Comparison of ENCODE assay signal across 21 cellular contexts in the genomic region with DNA sequence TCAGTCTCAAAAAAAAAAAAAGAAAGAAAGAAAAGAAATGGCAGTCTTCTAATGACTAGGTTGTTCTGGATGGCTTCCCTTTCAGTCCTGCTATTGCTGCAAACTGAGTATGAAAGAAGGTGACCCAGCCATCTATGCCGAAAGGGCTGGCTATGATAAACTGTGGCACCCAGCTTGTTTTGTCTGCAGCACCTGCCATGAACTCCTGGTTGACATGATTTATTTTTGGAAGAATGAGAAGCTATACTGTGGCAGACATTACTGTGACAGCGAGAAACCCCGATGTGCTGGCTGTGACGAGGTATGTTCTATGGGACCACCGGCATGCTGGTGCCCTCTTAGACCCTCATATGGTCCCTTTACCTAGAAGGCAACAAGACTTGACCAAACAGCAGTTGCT. TPM values are rescaled to one million over a fixed set of nuclear protein-coding genes. Genes with fewer than 3 reads are reported as not detected.
DNase-seq lines count a peak whose midpoint lies in the region; ATAC-seq and TF ChIP-seq lines count a peak whose summit lies in the region.
"Had no signal": no experiment of that assay in that cellular context is flagged by ENCODE, and none has a peak within 500 bp of the region (broad histone marks: within the 10 kb centered on the region; RNA-seq: fewer than 3 reads in every experiment).

No MANE protein-coding gene starts in this region.

- intact Hi-C loops in Right ventricle myocardium superior (cut with DNase I), result no loop called here
- intact Hi-C loops in Right ventricle myocardium inferior (cut with DNase I), result no loop called here
- intact Hi-C loops in CD4-positive, alpha-beta memory T cell (cut with micrococcal nuclease), result loop anchor here (2.0 kb wide), 1 partner anchor 15 kb away; no protein-coding TSS in a partner anchor
- intact Hi-C loops in sigmoid colon (cut with DNase I), result loop anchor here (10.0 kb wide), 1 partner anchor 423 kb away; the partner anchor contains the start of gene MET
- intact Hi-C loops in PC-3 (cut with micrococcal nuclease), result no loop called here

- H3K9me3 ChIP-seq in CD4-positive, alpha-beta memory T cell (ENCODE audit: control insufficient read depth in 1 of 2, low read length in 2 of 2), result no peaks in the 10 kb centered on the region
- no peaks in the 10 kb centered on the region for H3K9me3 ChIP-seq in sigmoid colon
- no peaks in the 10 kb centered on the region for H3K9me3 ChIP-seq in PC-3 (ENCODE audit: low read length)
- H3K9me3 ChIP-seq: A549; BLaER1 treated with 17β-estradiol and CSF1 and Interleukin-3, amounts not matched to agents 10 nM and 100 nM had no signal

- TF ChIP-seq CTCF in sigmoid colon (IDR thresholded peaks at IDR 0.05), result no peak
- no peak for TF ChIP-seq CTCF in PC-3 (conservative IDR thresholded peaks at IDR 0.05; ENCODE audit: low read depth, low read length)

- H3K27me3 ChIP-seq in CD4-positive, alpha-beta memory T cell (ENCODE audit: insufficient read depth, low read length), result no peaks in the 10 kb centered on the region
- H3K27me3 ChIP-seq in sigmoid colon (no peaks in the 10 kb centered on the region), PC-3 (ENCODE audit: low read length) (no peaks in the 10 kb centered on the region)
- H3K27me3 ChIP-seq: BLaER1 treated with 17β-estradiol and CSF1 and Interleukin-3, amounts not matched to agents 10 nM and 100 nM had no signal

- no peaks in the 10 kb centered on the region for H4K20me1 ChIP-seq in PC-3 (ENCODE audit: low read length)
- H4K20me1 ChIP-seq: BLaER1 treated with 17β-estradiol and CSF1 and Interleukin-3, amounts not matched to agents 10 nM and 100 nM had no signal

- no peak overlapping the region for H2AFZ ChIP-seq in PC-3 (ENCODE audit: low read length)

- peaks cover 17 to 25% (median 20%) of the 10 kb centered on the region in 4 donors for H3K4me1 Mint-ChIP-seq in CD4-positive, alpha-beta memory T cell
- H3K4me1 Mint-ChIP-seq in effector memory CD8-positive, alpha-beta T cell (ENCODE audit: low read depth in 2 of 2), result peaks cover 6 to 20% of the 10 kb centered on the region in 2 donors

- POLR2A ChIA-PET in CD4-positive, alpha-beta memory T cell (lab: Charles Lee; ENCODE audit: partially characterized antibody), result interaction anchor here (1.8 kb wide), 1 partner anchor 41 kb away, joined by 4 read pairs; the partner anchor contains the start of gene TES
- POLR2A ChIA-PET in PC-3 (lab: Charles Lee; ENCODE audit: unreplicated experiment), result interaction anchor here (0.6 to 0.7 kb wide), 2 partner anchors 22 to 326 kb away, joined by 4 read pairs; no protein-coding TSS in a partner anchor

- H3K27ac Mint-ChIP-seq in CD4-positive, alpha-beta memory T cell, result peak overlapping the region in 4 of 7 donors; percentile 19 to 82 (median 68)
- peak overlapping the region; percentile 47 to 86 for H3K27ac Mint-ChIP-seq in effector memory CD8-positive, alpha-beta T cell

- ATAC-seq in Right ventricle myocardium superior (ENCODE audit: poor library complexity) (peak; percentile 15), Right ventricle myocardium inferior (no peak), PC-3 (no peak), GM21723 (IDR thresholded peaks at IDR 0.05; ENCODE audit: unreplicated experiment) (no peak)
- no peak for ATAC-seq in effector memory CD8-positive, alpha-beta T cell (replicated peaks)
- ATAC-seq: A549, HCT116 had no signal

- no peak overlapping the region for H3K4me3 Mint-ChIP-seq in CD4-positive, alpha-beta memory T cell
- H3K4me3 Mint-ChIP-seq in effector memory CD8-positive, alpha-beta T cell, result no peak overlapping the region
- H3K4me3 Mint-ChIP-seq: CD8-positive, alpha-beta memory T cell; IgD-negative memory B cell had no signal

- peaks cover 43 to 76% of the 10 kb centered on the region in 2 donors for H3K36me3 Mint-ChIP-seq in CD4-positive, alpha-beta memory T cell
- H3K36me3 Mint-ChIP-seq in effector memory CD8-positive, alpha-beta T cell (ENCODE audit: insufficient read depth), result peaks cover 54% of the 10 kb centered on the region

- H3K36me3 ChIP-seq in CD4-positive, alpha-beta memory T cell (ENCODE audit: insufficient read depth, low read length), result peaks cover 57% of the 10 kb centered on the region
- H3K36me3 ChIP-seq in sigmoid colon, result peaks cover 0 to 44% (median 0%) of the 10 kb centered on the region in 4 donors
- peaks cover 62% of the 10 kb centered on the region for H3K36me3 ChIP-seq in PC-3 (ENCODE audit: low read depth, low read length)
- H3K36me3 ChIP-seq: BLaER1 treated with 17β-estradiol and CSF1 and Interleukin-3, amounts not matched to agents 10 nM and 100 nM had no signal

- no peak for TF ChIP-seq EP300 in sigmoid colon (IDR thresholded peaks at IDR 0.05)

- no peak overlapping the region for H3K4me2 ChIP-seq in PC-3 (ENCODE audit: low read length)
- H3K4me2 ChIP-seq: A549; BLaER1 treated with 17β-estradiol and CSF1 and Interleukin-3, amounts not matched to agents 10 nM and 100 nM had no signal

- H3K4me3 ChIP-seq in CD4-positive, alpha-beta memory T cell (ENCODE audit: low read length in 2 of 2), result no peak overlapping the region
- no peak overlapping the region for H3K4me3 ChIP-seq in sigmoid colon
- no peak overlapping the region for H3K4me3 ChIP-seq in PC-3 (ENCODE audit: low read length)
- H3K4me3 ChIP-seq: A549; BLaER1 treated with 17β-estradiol and CSF1 and Interleukin-3, amounts not matched to agents 10 nM and 100 nM had no signal

- DNase-seq in Right ventricle myocardium superior (no peak), Right ventricle myocardium inferior (ENCODE audit: missing footprints) (no peak), sigmoid colon (no peak), PC-3 (no peak)
- no peak for DNase-seq in CD4-positive, alpha-beta memory T cell
- no peak for DNase-seq in effector memory CD8-positive, alpha-beta T cell
- DNase-seq: Calu3; CD8-positive, alpha-beta memory T cell; DMS153; MV-4-11; NCI-H1105 treated with DMSO at 0.1 percent for 48 hours; NCI-H2029 treated with DMSO at 0.1 percent for 48 hours; NCI-H226; NCI-H524 had no signal

- BruUV-seq in PC-3 (replicated peaks; lab: Mats Ljungman, UMichigan), result no TSS peak

- H3K79me2 ChIP-seq in PC-3 (ENCODE audit: low read length), result peaks cover 12% of the 10 kb centered on the region

- H3K27me3 Mint-ChIP-seq in CD4-positive, alpha-beta memory T cell, result no peaks in the 10 kb centered on the region
- no peaks in the 10 kb centered on the region for H3K27me3 Mint-ChIP-seq in effector memory CD8-positive, alpha-beta T cell
- H3K27me3 Mint-ChIP-seq: CD8-positive, alpha-beta memory T cell; IgD-negative memory B cell had no signal

- no peak overlapping the region for H3K9ac ChIP-seq in PC-3 (ENCODE audit: low read length)
- H3K9ac ChIP-seq: BLaER1 treated with 17β-estradiol and CSF1 and Interleukin-3, amounts not matched to agents 10 nM and 100 nM had no signal

- CTCF ChIA-PET in CD4-positive, alpha-beta memory T cell (lab: Charles Lee; ENCODE audit: partially characterized antibody), result interaction anchor here (0.7 to 2.3 kb wide), 5 partner anchors 8 to 275 kb away, joined by 4 to 12 read pairs (median 7); no protein-coding TSS in a partner anchor
- CTCF ChIA-PET in PC-3 (lab: Charles Lee), result interaction anchor here (0.7 kb wide), 1 partner anchor 380 kb away, joined by 3 read pairs; no protein-coding TSS in a partner anchor

- no peaks in the 10 kb centered on the region for H3K9me2 ChIP-seq in PC-3 (replicated peaks; ENCODE audit: low read length)

- 95 to 96% methylated on average over 5 of the region's 5 CpGs for WGBS in sigmoid colon, 2 donors

- no peaks in the 10 kb centered on the region for H3K9me3 Mint-ChIP-seq in CD4-positive, alpha-beta memory T cell
- no peaks in the 10 kb centered on the region for H3K9me3 Mint-ChIP-seq in effector memory CD8-positive, alpha-beta T cell
- H3K9me3 Mint-ChIP-seq: CD8-positive, alpha-beta memory T cell; IgD-negative memory B cell had no signal

- no peaks in the 10 kb centered on the region for H3K4me1 ChIP-seq in CD4-positive, alpha-beta memory T cell (ENCODE audit: insufficient read depth, low read length)
- H3K4me1 ChIP-seq in sigmoid colon (peaks cover 0 to 35% (median 11%) of the 10 kb centered on the region in 4 donors), PC-3 (ENCODE audit: insufficient read depth, low read length) (no peaks in the 10 kb centered on the region)
- H3K4me1 ChIP-seq: BLaER1 treated with 17β-estradiol and CSF1 and Interleukin-3, amounts not matched to agents 10 nM and 100 nM had no signal

- H3F3A ChIP-seq in PC-3 (ENCODE audit: low read length, unreplicated experiment), result no peaks in the 10 kb centered on the region

- no peak for TF ChIP-seq POLR2A in sigmoid colon (IDR thresholded peaks at IDR 0.05)

- H3K27ac ChIP-seq in CD4-positive, alpha-beta memory T cell (ENCODE audit: low read depth, low read length), result no peak overlapping the region
- H3K27ac ChIP-seq in sigmoid colon, result peak overlapping the region in 3 of 4 donors; percentile 51 to 69 (median 60)
- H3K27ac ChIP-seq in PC-3 (ENCODE audit: low read length), result no peak overlapping the region
- H3K27ac ChIP-seq: A549; BLaER1 treated with 17β-estradiol and CSF1 and Interleukin-3, amounts not matched to agents 10 nM and 100 nM had no signal

RNA-seq across cellular contexts. Expression of gene TES, which starts 41.3 kb away (rescaled TPM):
- total RNA-seq in Right ventricle myocardium superior (19.0 TPM), Right ventricle myocardium inferior (21.2 TPM), sigmoid colon (100 to 1,000 TPM; 289 to 514 (median 341) TPM), PC-3 (2014; rRNA removed) (120 and 128 TPM in 2 replicates)
- 100 to 1,000 TPM; 109 to 125 TPM for total RNA-seq in CD4-positive, alpha-beta memory T cell
- 100 to 1,000 TPM; 183 to 248 TPM for polyA plus RNA-seq in CD4-positive, alpha-beta memory T cell
- 10 to 100 TPM; 53.5 to 80.7 (median 64.3) TPM for polyA plus RNA-seq in sigmoid colon
- total RNA-seq: G401, OCI-LY7 had no signal

Comparison
In these comparisons a context has a peak if more than half of its experiments do, and no peak if none do; other contexts are left out.
1. H3K27ac ChIP-seq: peak in sigmoid colon (3 of 4); none in CD4-positive, alpha-beta memory T cell (single experiment) and PC-3 (single experiment).
2. intact Hi-C loops: an anchor here in CD4-positive, alpha-beta memory T cell (2.0 kb wide) and sigmoid colon (10.0 kb wide); none called in Right ventricle myocardium superior, Right ventricle myocardium inferior and PC-3.